1 cellular context compared by ENCODE assay signal in the genomic region with DNA sequence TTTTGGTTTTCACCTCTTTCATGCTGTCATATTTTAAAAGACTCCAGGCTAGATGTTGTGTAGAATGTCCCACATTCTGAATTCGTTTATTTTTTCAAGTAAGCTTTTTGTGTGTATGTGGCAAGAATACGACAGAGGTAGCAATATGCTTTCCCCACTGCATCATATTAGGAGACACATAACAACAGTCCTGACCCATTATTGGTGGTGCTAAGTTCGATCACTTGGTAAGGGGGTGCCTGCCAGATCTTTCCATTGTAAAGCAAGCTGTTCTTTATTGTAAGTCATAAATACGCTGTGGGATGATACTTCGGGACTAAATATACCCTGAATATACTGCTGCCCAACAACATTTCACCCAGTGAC.
TF ChIP-seq lines count a peak whose summit lies in the region.

No MANE protein-coding gene starts in this region.

TF ChIP-seq in H1, 55 proteins besides CTCF, POLR2A, EP300 and RAD21 (continued from another document):
- TF ChIP-seq, protein P1, sequence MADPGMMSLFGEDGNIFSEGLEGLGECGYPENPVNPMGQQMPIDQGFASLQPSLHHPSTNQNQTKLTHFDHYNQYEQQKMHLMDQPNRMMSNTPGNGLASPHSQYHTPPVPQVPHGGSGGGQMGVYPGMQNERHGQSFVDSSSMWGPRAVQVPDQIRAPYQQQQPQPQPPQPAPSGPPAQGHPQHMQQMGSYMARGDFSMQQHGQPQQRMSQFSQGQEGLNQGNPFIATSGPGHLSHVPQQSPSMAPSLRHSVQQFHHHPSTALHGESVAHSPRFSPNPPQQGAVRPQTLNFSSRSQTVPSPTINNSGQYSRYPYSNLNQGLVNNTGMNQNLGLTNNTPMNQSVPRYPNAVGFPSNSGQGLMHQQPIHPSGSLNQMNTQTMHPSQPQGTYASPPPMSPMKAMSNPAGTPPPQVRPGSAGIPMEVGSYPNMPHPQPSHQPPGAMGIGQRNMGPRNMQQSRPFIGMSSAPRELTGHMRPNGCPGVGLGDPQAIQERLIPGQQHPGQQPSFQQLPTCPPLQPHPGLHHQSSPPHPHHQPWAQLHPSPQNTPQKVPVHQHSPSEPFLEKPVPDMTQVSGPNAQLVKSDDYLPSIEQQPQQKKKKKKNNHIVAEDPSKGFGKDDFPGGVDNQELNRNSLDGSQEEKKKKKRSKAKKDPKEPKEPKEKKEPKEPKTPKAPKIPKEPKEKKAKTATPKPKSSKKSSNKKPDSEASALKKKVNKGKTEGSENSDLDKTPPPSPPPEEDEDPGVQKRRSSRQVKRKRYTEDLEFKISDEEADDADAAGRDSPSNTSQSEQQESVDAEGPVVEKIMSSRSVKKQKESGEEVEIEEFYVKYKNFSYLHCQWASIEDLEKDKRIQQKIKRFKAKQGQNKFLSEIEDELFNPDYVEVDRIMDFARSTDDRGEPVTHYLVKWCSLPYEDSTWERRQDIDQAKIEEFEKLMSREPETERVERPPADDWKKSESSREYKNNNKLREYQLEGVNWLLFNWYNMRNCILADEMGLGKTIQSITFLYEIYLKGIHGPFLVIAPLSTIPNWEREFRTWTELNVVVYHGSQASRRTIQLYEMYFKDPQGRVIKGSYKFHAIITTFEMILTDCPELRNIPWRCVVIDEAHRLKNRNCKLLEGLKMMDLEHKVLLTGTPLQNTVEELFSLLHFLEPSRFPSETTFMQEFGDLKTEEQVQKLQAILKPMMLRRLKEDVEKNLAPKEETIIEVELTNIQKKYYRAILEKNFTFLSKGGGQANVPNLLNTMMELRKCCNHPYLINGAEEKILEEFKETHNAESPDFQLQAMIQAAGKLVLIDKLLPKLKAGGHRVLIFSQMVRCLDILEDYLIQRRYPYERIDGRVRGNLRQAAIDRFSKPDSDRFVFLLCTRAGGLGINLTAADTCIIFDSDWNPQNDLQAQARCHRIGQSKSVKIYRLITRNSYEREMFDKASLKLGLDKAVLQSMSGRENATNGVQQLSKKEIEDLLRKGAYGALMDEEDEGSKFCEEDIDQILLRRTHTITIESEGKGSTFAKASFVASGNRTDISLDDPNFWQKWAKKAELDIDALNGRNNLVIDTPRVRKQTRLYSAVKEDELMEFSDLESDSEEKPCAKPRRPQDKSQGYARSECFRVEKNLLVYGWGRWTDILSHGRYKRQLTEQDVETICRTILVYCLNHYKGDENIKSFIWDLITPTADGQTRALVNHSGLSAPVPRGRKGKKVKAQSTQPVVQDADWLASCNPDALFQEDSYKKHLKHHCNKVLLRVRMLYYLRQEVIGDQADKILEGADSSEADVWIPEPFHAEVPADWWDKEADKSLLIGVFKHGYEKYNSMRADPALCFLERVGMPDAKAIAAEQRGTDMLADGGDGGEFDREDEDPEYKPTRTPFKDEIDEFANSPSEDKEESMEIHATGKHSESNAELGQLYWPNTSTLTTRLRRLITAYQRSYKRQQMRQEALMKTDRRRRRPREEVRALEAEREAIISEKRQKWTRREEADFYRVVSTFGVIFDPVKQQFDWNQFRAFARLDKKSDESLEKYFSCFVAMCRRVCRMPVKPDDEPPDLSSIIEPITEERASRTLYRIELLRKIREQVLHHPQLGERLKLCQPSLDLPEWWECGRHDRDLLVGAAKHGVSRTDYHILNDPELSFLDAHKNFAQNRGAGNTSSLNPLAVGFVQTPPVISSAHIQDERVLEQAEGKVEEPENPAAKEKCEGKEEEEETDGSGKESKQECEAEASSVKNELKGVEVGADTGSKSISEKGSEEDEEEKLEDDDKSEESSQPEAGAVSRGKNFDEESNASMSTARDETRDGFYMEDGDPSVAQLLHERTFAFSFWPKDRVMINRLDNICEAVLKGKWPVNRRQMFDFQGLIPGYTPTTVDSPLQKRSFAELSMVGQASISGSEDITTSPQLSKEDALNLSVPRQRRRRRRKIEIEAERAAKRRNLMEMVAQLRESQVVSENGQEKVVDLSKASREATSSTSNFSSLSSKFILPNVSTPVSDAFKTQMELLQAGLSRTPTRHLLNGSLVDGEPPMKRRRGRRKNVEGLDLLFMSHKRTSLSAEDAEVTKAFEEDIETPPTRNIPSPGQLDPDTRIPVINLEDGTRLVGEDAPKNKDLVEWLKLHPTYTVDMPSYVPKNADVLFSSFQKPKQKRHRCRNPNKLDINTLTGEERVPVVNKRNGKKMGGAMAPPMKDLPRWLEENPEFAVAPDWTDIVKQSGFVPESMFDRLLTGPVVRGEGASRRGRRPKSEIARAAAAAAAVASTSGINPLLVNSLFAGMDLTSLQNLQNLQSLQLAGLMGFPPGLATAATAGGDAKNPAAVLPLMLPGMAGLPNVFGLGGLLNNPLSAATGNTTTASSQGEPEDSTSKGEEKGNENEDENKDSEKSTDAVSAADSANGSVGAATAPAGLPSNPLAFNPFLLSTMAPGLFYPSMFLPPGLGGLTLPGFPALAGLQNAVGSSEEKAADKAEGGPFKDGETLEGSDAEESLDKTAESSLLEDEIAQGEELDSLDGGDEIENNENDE (IDR thresholded peaks at IDR 0.05; ENCODE audit: insufficient replicate concordance, low read length), result no peak
- TF ChIP-seq, protein P2, sequence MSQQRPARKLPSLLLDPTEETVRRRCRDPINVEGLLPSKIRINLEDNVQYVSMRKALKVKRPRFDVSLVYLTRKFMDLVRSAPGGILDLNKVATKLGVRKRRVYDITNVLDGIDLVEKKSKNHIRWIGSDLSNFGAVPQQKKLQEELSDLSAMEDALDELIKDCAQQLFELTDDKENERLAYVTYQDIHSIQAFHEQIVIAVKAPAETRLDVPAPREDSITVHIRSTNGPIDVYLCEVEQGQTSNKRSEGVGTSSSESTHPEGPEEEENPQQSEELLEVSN (IDR thresholded peaks at IDR 0.05), result no peak
- TF ChIP-seq ZNF274 (IDR thresholded peaks at IDR 0.05; ENCODE audit: borderline replicate concordance, extremely low read depth, low read length) (no peak), YY1 (IDR thresholded peaks at IDR 0.05; ENCODE audit: low read depth, low read length) (no peak), SAP30 (IDR thresholded peaks at IDR 0.05; ENCODE audit: insufficient read depth, insufficient replicate concordance, low read length) (no peak), CBX5 (IDR thresholded peaks at IDR 0.05; ENCODE audit: low read depth, low read length) (no peak), FOSL1 (IDR thresholded peaks at IDR 0.05; ENCODE audit: insufficient read depth, low read depth, low read length) (no peak), GABPA (IDR thresholded peaks at IDR 0.05; ENCODE audit: borderline replicate concordance, insufficient read depth, low read length) (no peak), CREB1 (IDR thresholded peaks at IDR 0.05) (no peak), TAF1 (IDR thresholded peaks at IDR 0.05; ENCODE audit: low read depth, low read length) (no peak)
- TF ChIP-seq, protein P3, sequence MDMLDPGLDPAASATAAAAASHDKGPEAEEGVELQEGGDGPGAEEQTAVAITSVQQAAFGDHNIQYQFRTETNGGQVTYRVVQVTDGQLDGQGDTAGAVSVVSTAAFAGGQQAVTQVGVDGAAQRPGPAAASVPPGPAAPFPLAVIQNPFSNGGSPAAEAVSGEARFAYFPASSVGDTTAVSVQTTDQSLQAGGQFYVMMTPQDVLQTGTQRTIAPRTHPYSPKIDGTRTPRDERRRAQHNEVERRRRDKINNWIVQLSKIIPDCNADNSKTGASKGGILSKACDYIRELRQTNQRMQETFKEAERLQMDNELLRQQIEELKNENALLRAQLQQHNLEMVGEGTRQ (IDR thresholded peaks at IDR 0.05; ENCODE audit: low read length), result no peak
